In the genomic region with DNA sequence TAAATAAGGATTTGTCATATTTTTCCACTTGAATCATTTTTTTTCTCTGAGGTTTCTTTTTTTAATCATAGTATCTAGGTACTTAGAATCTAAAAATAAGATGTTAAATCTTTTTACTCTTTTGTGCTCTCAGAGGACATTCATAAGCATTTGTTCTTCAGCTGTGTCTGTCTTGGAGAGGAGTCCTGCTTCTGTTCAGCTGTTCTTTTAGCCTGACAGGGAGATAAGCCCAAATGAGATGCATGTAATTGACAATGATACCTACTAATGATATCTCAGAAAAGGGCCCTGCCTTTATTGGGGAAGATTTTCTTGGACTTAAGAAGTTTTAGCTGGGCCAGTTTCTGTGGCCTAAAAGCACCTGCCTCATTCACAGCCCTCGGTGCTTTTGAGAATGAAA, we compare ENCODE assay signal across 31 cellular contexts.
"Had no signal": no experiment of that assay in that cellular context is flagged by ENCODE, and none has a peak within 500 bp of the region (broad histone marks: within the 10 kb centered on the region; RNA-seq: fewer than 3 reads in every experiment).

No MANE protein-coding gene starts in this region.

- H3K9me3 ChIP-seq: esophagus muscularis mucosa, gastrocnemius medialis had no signal

- H3K4me1 Mint-ChIP-seq: activated CD4-positive, alpha-beta memory T cell treated with anti-CD3 and anti-CD28 coated beads, Interleukin-2, amount 10 ng/mL, durations not matched to agents 7 days and 5 days; activated CD4-positive, alpha-beta T cell treated with anti-CD3 and anti-CD28 coated beads, Interleukin-2, amount 10 ng/mL, durations not matched to agents 7 days and 5 days; activated naive CD4-positive, alpha-beta T cell treated with anti-CD3 and anti-CD28 coated beads, Interleukin-2, amount 10 ng/mL, durations not matched to agents 7 days and 5 days; activated naive CD8-positive, alpha-beta T cell treated with anti-CD3 and anti-CD28 coated beads, Interleukin-2, amount 10 ng/mL, durations not matched to agents 7 days and 5 days; T-helper 17 cell had no signal

- H3K27ac ChIP-seq: brain microvascular endothelial cell, foreskin keratinocyte, gastrocnemius medialis had no signal

- H3K4me3 Mint-ChIP-seq: activated CD4-positive, alpha-beta memory T cell treated with anti-CD3 and anti-CD28 coated beads, Interleukin-2, amount 10 ng/mL, durations not matched to agents 7 days and 5 days; activated CD4-positive, alpha-beta T cell treated with anti-CD3 and anti-CD28 coated beads, Interleukin-2, amount 10 ng/mL, durations not matched to agents 7 days and 5 days; activated naive CD4-positive, alpha-beta T cell treated with anti-CD3 and anti-CD28 coated beads, Interleukin-2, amount 10 ng/mL, durations not matched to agents 7 days and 5 days; activated naive CD8-positive, alpha-beta T cell treated with anti-CD3 and anti-CD28 coated beads, Interleukin-2, amount 10 ng/mL, durations not matched to agents 7 days and 5 days; activated T-cell treated with anti-CD3 and anti-CD28 coated beads, Interleukin-2, amount 50 U/mL, for 24 hours; activated T-cell treated with anti-CD3 and anti-CD28 coated beads, Interleukin-2, amount 50 U/mL, for 72 hours; effector memory CD8-positive, alpha-beta T cell; T-helper 17 cell; T-helper 2 cell treated with Interferon-gamma antibody and Interleukin-4, amounts not matched to agents 5 μg/mL and 100 μg/mL, for 36 hours had no signal

- H3K4me1 ChIP-seq: foreskin keratinocyte had no signal

- H3K9me3 Mint-ChIP-seq: activated CD4-positive, alpha-beta memory T cell treated with anti-CD3 and anti-CD28 coated beads, Interleukin-2, amount 10 ng/mL, durations not matched to agents 7 days and 5 days; activated CD4-positive, alpha-beta T cell treated with anti-CD3 and anti-CD28 coated beads, Interleukin-2, amount 10 ng/mL, durations not matched to agents 7 days and 5 days; activated naive CD4-positive, alpha-beta T cell treated with anti-CD3 and anti-CD28 coated beads, Interleukin-2, amount 10 ng/mL, durations not matched to agents 7 days and 5 days; activated naive CD4-positive, alpha-beta T cell treated with anti-CD3 and anti-CD28 coated beads, Interleukin-2, amount 50 U/mL, for 72 hours; activated naive CD8-positive, alpha-beta T cell treated with anti-CD3 and anti-CD28 coated beads, Interleukin-2, amount 10 ng/mL, durations not matched to agents 7 days and 5 days; activated T-cell treated with anti-CD3 and anti-CD28 coated beads, Interleukin-2, amount 50 U/mL, for 24 hours; activated T-cell treated with anti-CD3 and anti-CD28 coated beads, Interleukin-2, amount 50 U/mL, for 72 hours; effector memory CD8-positive, alpha-beta T cell; T-helper 2 cell treated with Interferon-gamma antibody and Interleukin-4, amounts not matched to agents 5 μg/mL and 100 μg/mL, for 36 hours had no signal

- H3K36me3 Mint-ChIP-seq: activated naive CD4-positive, alpha-beta T cell treated with anti-CD3 and anti-CD28 coated beads, Interleukin-2, amount 10 ng/mL, durations not matched to agents 7 days and 5 days; activated naive CD4-positive, alpha-beta T cell treated with anti-CD3 and anti-CD28 coated beads, Interleukin-2, amount 50 U/mL, for 72 hours; activated naive CD8-positive, alpha-beta T cell treated with anti-CD3 and anti-CD28 coated beads, Interleukin-2, amount 10 ng/mL, durations not matched to agents 7 days and 5 days had no signal

- H3K27ac Mint-ChIP-seq: activated CD4-positive, alpha-beta memory T cell treated with anti-CD3 and anti-CD28 coated beads, Interleukin-2, amount 10 ng/mL, durations not matched to agents 7 days and 5 days; activated CD4-positive, alpha-beta T cell treated with anti-CD3 and anti-CD28 coated beads, Interleukin-2, amount 10 ng/mL, durations not matched to agents 7 days and 5 days; activated naive CD4-positive, alpha-beta T cell treated with anti-CD3 and anti-CD28 coated beads, Interleukin-2, amount 10 ng/mL, durations not matched to agents 7 days and 5 days; activated naive CD4-positive, alpha-beta T cell treated with anti-CD3 and anti-CD28 coated beads, Interleukin-2, amount 50 U/mL, for 72 hours; activated naive CD8-positive, alpha-beta T cell treated with anti-CD3 and anti-CD28 coated beads, Interleukin-2, amount 10 ng/mL, durations not matched to agents 7 days and 5 days; activated T-cell treated with anti-CD3 and anti-CD28 coated beads, Interleukin-2, amount 50 U/mL, for 24 hours; activated T-cell treated with anti-CD3 and anti-CD28 coated beads, Interleukin-2, amount 50 U/mL, for 72 hours; effector memory CD8-positive, alpha-beta T cell; T-helper 17 cell; T-helper 2 cell treated with Interferon-gamma antibody and Interleukin-4, amounts not matched to agents 5 μg/mL and 100 μg/mL, for 36 hours had no signal

- DNase-seq: activated CD4-positive, alpha-beta memory T cell treated with anti-CD3 and anti-CD28 coated beads, Interleukin-2, amount 10 ng/mL, durations not matched to agents 7 days and 5 days; activated CD4-positive, alpha-beta T cell treated with anti-CD3 and anti-CD28 coated beads for 1 hour; activated CD4-positive, alpha-beta T cell treated with anti-CD3 and anti-CD28 coated beads for 4 hours; activated CD4-positive, alpha-beta T cell treated with anti-CD3 and anti-CD28 coated beads, Interleukin-2, amount 10 ng/mL, durations not matched to agents 7 days and 5 days; activated CD4-positive, alpha-beta T cell treated with anti-CD3 and anti-CD28 coated beads, Interleukin-2, amount 50 U/mL, for 4 hours; activated CD8-positive, alpha-beta memory T cell treated with anti-CD3 and anti-CD28 coated beads, Interleukin-2, amount 50 U/mL, for 48 hours; activated gamma-delta T cell; activated naive CD4-positive, alpha-beta T cell; activated naive CD4-positive, alpha-beta T cell treated with anti-CD3 and anti-CD28 coated beads, Interleukin-2, amount 10 ng/mL, durations not matched to agents 7 days and 5 days; activated naive CD8-positive, alpha-beta T cell treated with anti-CD3 and anti-CD28 coated beads, Interleukin-2, amount 10 ng/mL, durations not matched to agents 7 days and 5 days; activated T-cell treated with anti-CD3 and anti-CD28 coated beads for 4 hours; activated T-cell treated with anti-CD3 and anti-CD28 coated beads, Interleukin-2, amount 50 U/mL, for 24 hours; activated T-cell treated with anti-CD3 and anti-CD28 coated beads, Interleukin-2, amount 50 U/mL, for 72 hours; amniotic stem cell; anterior cingulate cortex; brain microvascular endothelial cell; caudate nucleus; cortex of kidney; dermis blood vessel endothelial cell; effector CD4-positive, alpha-beta T cell; effector memory CD8-positive, alpha-beta T cell; erythroblast; foreskin keratinocyte; gastrocnemius medialis; glutamatergic neuron; T-helper 1 cell; T-helper 17 cell; T1000 had no signal

- H3K36me3 ChIP-seq: brain microvascular endothelial cell, esophagus muscularis mucosa, gastrocnemius medialis had no signal

- H3K27me3 ChIP-seq: brain microvascular endothelial cell, esophagus muscularis mucosa, foreskin keratinocyte, gastrocnemius medialis had no signal

- H3K4me3 ChIP-seq: esophagus muscularis mucosa, gastrocnemius medialis had no signal

- ATAC-seq: activated naive CD4-positive, alpha-beta T cell treated with anti-CD3 and anti-CD28 coated beads, Interleukin-2, amount 50 U/mL, for 72 hours; activated T-cell treated with anti-CD3 and anti-CD28 coated beads, Interleukin-2, amount 50 U/mL, for 72 hours; effector memory CD8-positive, alpha-beta T cell; foreskin keratinocyte; gastrocnemius medialis; T-helper 17 cell had no signal
